ENCODE assay signal across 19 cellular contexts in genomic region chr1:168116327-168116799, GRCh38. TPM values are rescaled to one million over a fixed set of nuclear protein-coding genes. Genes with fewer than 3 reads are reported as not detected.
DNase-seq lines count a peak whose midpoint lies in the region; ATAC-seq and TF ChIP-seq lines count a peak whose summit lies in the region.
"Had no signal": no experiment of that assay in that cellular context is flagged by ENCODE, and none has a peak within 500 bp of the region (broad histone marks: within the 10 kb centered on the region; RNA-seq: fewer than 3 reads in every experiment).

No MANE protein-coding gene starts in this region.

- TF ChIP-seq CTCF in heart right ventricle (IDR thresholded peaks at IDR 0.05): no peak
- TF ChIP-seq CTCF in RWPE1 (conservative IDR thresholded peaks at IDR 0.05; ENCODE audit: low read depth): no peak
- TF ChIP-seq CTCF in hepatocyte (IDR thresholded peaks at IDR 0.05; ENCODE audit: poor library complexity): no peak
- no peak for TF ChIP-seq CTCF in upper lobe of right lung (IDR thresholded peaks at IDR 0.05)
- no peak for TF ChIP-seq CTCF in dorsolateral prefrontal cortex (IDR thresholded peaks at IDR 0.05 in 54 of 56, conservative IDR thresholded peaks at IDR 0.05 in 2 of 56; ENCODE audit: low read depth in 1 of 56, partially characterized antibody in 56 of 56)

- H3K27ac ChIP-seq in heart right ventricle: no peak overlapping the region
- H3K27ac ChIP-seq in RWPE1: peak overlapping the region; percentile 50
- peak overlapping the region; percentile 43 for H3K27ac ChIP-seq in hepatocyte
- no peak overlapping the region for H3K27ac ChIP-seq in upper lobe of right lung
- H3K27ac ChIP-seq in dorsolateral prefrontal cortex: no peak overlapping the region
- H3K27ac ChIP-seq: BLaER1 treated with 17β-estradiol and CSF1 and Interleukin-3, amounts not matched to agents 10 nM and 100 nM; neutrophil had no signal

- CTCF ChIA-PET in RWPE1 (lab: Yijun Ruan, JAX): interaction anchor here (1.5 kb wide), 1 partner anchor 29 kb away, joined by 3 read pairs; no protein-coding TSS in a partner anchor

- peaks cover 0 to 12% (median 7%) of the 10 kb centered on the region in 9 donors for H3K4me1 ChIP-seq in heart right ventricle
- no peaks in the 10 kb centered on the region for H3K4me1 ChIP-seq in hepatocyte (ENCODE audit: insufficient read depth)
- H3K4me1 ChIP-seq in upper lobe of right lung: no peaks in the 10 kb centered on the region
- H3K4me1 ChIP-seq: BLaER1 treated with 17β-estradiol and CSF1 and Interleukin-3, amounts not matched to agents 10 nM and 100 nM had no signal

- peaks cover 0 to 11% (median 0%) of the 10 kb centered on the region in 9 donors for H3K36me3 ChIP-seq in heart right ventricle
- H3K36me3 ChIP-seq in hepatocyte (replicated peaks; ENCODE audit: insufficient read depth, low read depth): no peaks in the 10 kb centered on the region
- H3K36me3 ChIP-seq in upper lobe of right lung: no peaks in the 10 kb centered on the region
- H3K36me3 ChIP-seq: BLaER1 treated with 17β-estradiol and CSF1 and Interleukin-3, amounts not matched to agents 10 nM and 100 nM; neutrophil had no signal

- DNase-seq in left cardiac atrium: peak; percentile 17
- DNase-seq in heart right ventricle: no peak
- no peak for DNase-seq in RWPE1 (ENCODE audit: low spot score)
- DNase-seq in hepatocyte (ENCODE audit: low spot score): peak; percentile 34
- DNase-seq in upper lobe of right lung: peak; percentile 72
- no peak for DNase-seq in dorsolateral prefrontal cortex
- DNase-seq: activated CD8-positive, alpha-beta T cell treated with anti-CD3 and anti-CD28 coated beads for 36 hours; activated T-cell treated with anti-CD3 and anti-CD28 coated beads, Interleukin-2, amount 50 U/mL, for 4 hours; foreskin fibroblast; NCI-H2081 treated with DMSO at 0.1 percent for 48 hours; right cardiac atrium; stimulated activated naive CD8-positive, alpha-beta T cell treated with anti-CD3 and anti-CD28 coated beads, Interleukin-15, Interleukin-2, amounts not matched to agents 100 U/mL and 50 U/mL, for 24 hours; T-cell had no signal

- peak overlapping the region; percentile 55 for H3K4me2 ChIP-seq in hepatocyte
- H3K4me2 ChIP-seq: BLaER1 treated with 17β-estradiol and CSF1 and Interleukin-3, amounts not matched to agents 10 nM and 100 nM had no signal

- ATAC-seq in left cardiac atrium (no peak), heart right ventricle (no peak), upper lobe of right lung (peak; percentile 93), HG03342 (IDR thresholded peaks at IDR 0.05; ENCODE audit: unreplicated experiment) (no peak), HG03025 (IDR thresholded peaks at IDR 0.05; ENCODE audit: low FRiP score, unreplicated experiment) (no peak)
- ATAC-seq: activated CD8-positive, alpha-beta T cell treated with anti-CD3 and anti-CD28 coated beads for 36 hours; activated T-cell treated with anti-CD3 and anti-CD28 coated beads, Interleukin-2, amount 50 U/mL, for 4 hours; HepG2; right cardiac atrium; stimulated activated naive CD8-positive, alpha-beta T cell treated with anti-CD3 and anti-CD28 coated beads, Interleukin-15, Interleukin-2, amounts not matched to agents 100 U/mL and 50 U/mL, for 24 hours; T-cell; WTC11 had no signal

- H2AFZ ChIP-seq in hepatocyte: no peak overlapping the region

- H3K27me3 ChIP-seq in heart right ventricle (no peaks in the 10 kb centered on the region), hepatocyte (no peaks in the 10 kb centered on the region), upper lobe of right lung (no peaks in the 10 kb centered on the region), dorsolateral prefrontal cortex (no peaks in the 10 kb centered on the region)
- H3K27me3 ChIP-seq: BLaER1 treated with 17β-estradiol and CSF1 and Interleukin-3, amounts not matched to agents 10 nM and 100 nM had no signal

- no peaks in the 10 kb centered on the region for H3K9me2 ChIP-seq in hepatocyte (replicated peaks; ENCODE audit: insufficient read depth)

- intact Hi-C loops in left cardiac atrium (cut with DNase I) (no loop called here), heart right ventricle (cut with DNase I) (no loop called here), upper lobe of right lung (cut with DNase I) (no loop called here), dorsolateral prefrontal cortex (cut with DNase I) (no loop called here)

- H3K4me3 ChIP-seq in heart right ventricle: no peak overlapping the region
- no peak overlapping the region for H3K4me3 ChIP-seq in hepatocyte
- H3K4me3 ChIP-seq in upper lobe of right lung: no peak overlapping the region
- no peak overlapping the region for H3K4me3 ChIP-seq in dorsolateral prefrontal cortex
- H3K4me3 ChIP-seq: BLaER1 treated with 17β-estradiol and CSF1 and Interleukin-3, amounts not matched to agents 10 nM and 100 nM had no signal

- POLR2A ChIA-PET in RWPE1 (lab: Yijun Ruan, JAX; ENCODE audit: low non-redundant PET): no interaction called here

- no peaks in the 10 kb centered on the region for H4K20me1 ChIP-seq in hepatocyte (ENCODE audit: insufficient read depth, poor library complexity, severe bottlenecking)
- H4K20me1 ChIP-seq: BLaER1 treated with 17β-estradiol and CSF1 and Interleukin-3, amounts not matched to agents 10 nM and 100 nM had no signal

- peaks cover 0 to 2% (median 0%) of the 10 kb centered on the region in 11 donors for H3K9me3 ChIP-seq in heart right ventricle
- H3K9me3 ChIP-seq in hepatocyte (ENCODE audit: low read depth): no peaks in the 10 kb centered on the region
- H3K9me3 ChIP-seq in upper lobe of right lung: no peaks in the 10 kb centered on the region
- H3K9me3 ChIP-seq: neutrophil had no signal

- whole genome bisulfite sequencing in heart right ventricle, 2 donors: 94 to 97% methylated on average over 6 of the region's 6 CpGs
- WGBS in hepatocyte (ENCODE audit: low lambda C conversion rate, missing lambda C conversion rate): 80% methylated on average over 5 of the region's 6 CpGs

- peaks cover 29% of the 10 kb centered on the region for H3K79me2 ChIP-seq in hepatocyte

RNA-seq across cellular contexts. Expression of gene GPR161, which starts 20.4 kb away (rescaled TPM):
- total RNA-seq in left cardiac atrium (1 to 10 TPM; 4.8 to 6.0 TPM), heart right ventricle (1 to 10 TPM in 9 of 10 donors, under 1 TPM in 1; 0.93 to 3.3 (median 2.3) TPM), hepatocyte (13.6 and 15.9 TPM in 2 replicates), upper lobe of right lung (14.5 TPM), dorsolateral prefrontal cortex (10 to 100 TPM in 108 of 120 experiments, 1 to 10 TPM in 12; 7.9 to 19.9 (median 13.2) TPM)
- polyA plus RNA-seq in heart right ventricle (1 to 10 TPM; 1.1 to 2.3 TPM), hepatocyte (19.3 and 22.4 TPM in 2 replicates)

Comparison
In these comparisons a context has a peak if more than half of its experiments do, and no peak if none do; other contexts are left out.
1. DNase-seq: peak in left cardiac atrium (single experiment), hepatocyte (single experiment) and upper lobe of right lung (single experiment); none in heart right ventricle (0 of 2), RWPE1 (single experiment) and dorsolateral prefrontal cortex (0 of 10).
2. H3K27ac ChIP-seq: peak in RWPE1 (single experiment) and hepatocyte (single experiment); none in heart right ventricle (0 of 10), upper lobe of right lung (single experiment) and dorsolateral prefrontal cortex (0 of 59).